Comparison of ENCODE assay signal across 28 cellular contexts in genomic region chr10:1735562-1735961, GRCh38. TPM values are rescaled to one million over a fixed set of nuclear protein-coding genes. Genes with fewer than 3 reads are reported as not detected.
DNase-seq lines count a peak whose midpoint lies in the region; ATAC-seq and TF ChIP-seq lines count a peak whose summit lies in the region.
"Had no signal": no experiment of that assay in that cellular context is flagged by ENCODE, and none has a peak within 500 bp of the region (broad histone marks: within the 10 kb centered on the region; RNA-seq: fewer than 3 reads in every experiment).

No MANE protein-coding gene starts in this region.

- peaks cover 15% of the 10 kb centered on the region for H3K4me1 Mint-ChIP-seq in nephron
- H3K4me1 Mint-ChIP-seq: activated naive CD8-positive, alpha-beta T cell treated with anti-CD3 and anti-CD28 coated beads for 36 hours; central memory CD8-positive, alpha-beta T cell had no signal

- in situ Hi-C loops in KBM-7 (cut with MboI; ENCODE audit: low pct_unique_long_range_greater_than_20kb, low sequenced_read_pairs): no loop called here

- H3K9ac ChIP-seq in BLaER1 treated with 17β-estradiol and CSF1 and Interleukin-3, amounts not matched to agents 10 nM and 100 nM: peak overlapping the region in 1 of 11 experiments; percentile 71; a peak in 1 of 22 replicates
- H3K9ac ChIP-seq: SK-N-SH had no signal

- no peak overlapping the region for H3K27ac ChIP-seq in BLaER1 treated with 17β-estradiol and CSF1 and Interleukin-3, amounts not matched to agents 10 nM and 100 nM
- peak overlapping the region; percentile 93 for H3K27ac ChIP-seq in VCaP
- H3K27ac ChIP-seq: ascending aorta, thoracic aorta had no signal

- peak overlapping the region in 2 of 3 experiments; percentile 9 to 77 for H3K4me3 Mint-ChIP-seq in nephron
- H3K4me3 Mint-ChIP-seq: activated naive CD8-positive, alpha-beta T cell treated with anti-CD3 and anti-CD28 coated beads for 36 hours; CD4-positive, CD25-positive, alpha-beta regulatory T cell; central memory CD8-positive, alpha-beta T cell; natural killer cell treated with Interleukin-12 subunit alpha and Interleukin-12 subunit beta and Interleukin-15 and Interleukin-18, amount 100 ng/mL, for 72 hours had no signal

- DNase-seq in GM12864 (ENCODE audit: low read depth) (no peak), left colon (no peak), T-helper 1 cell (no peak), KBM-7 (no peak)
- DNase-seq: activated naive CD8-positive, alpha-beta T cell treated with anti-CD3 and anti-CD28 coated beads for 36 hours; CD4-positive, CD25-positive, alpha-beta regulatory T cell; GOT3; midbrain; NCI-H1436; NCI-H2171 treated with DMSO at 0.1 percent for 48 hours; NCI-H524; stimulated activated CD4-positive, alpha-beta T cell treated with anti-CD3 and anti-CD28 coated beads, Interleukin-4, amount 100 ng/mL, for 4 hours; stimulated activated naive CD4-positive, alpha-beta T cell; T-helper 2 cell had no signal

- no peaks in the 10 kb centered on the region for H3K36me3 Mint-ChIP-seq in nephron (ENCODE audit: low read depth)
- H3K36me3 Mint-ChIP-seq: activated naive CD8-positive, alpha-beta T cell treated with anti-CD3 and anti-CD28 coated beads for 36 hours; CD4-positive, CD25-positive, alpha-beta regulatory T cell; natural killer cell treated with Interleukin-12 subunit alpha and Interleukin-12 subunit beta and Interleukin-15 and Interleukin-18, amount 100 ng/mL, for 72 hours had no signal

- no peak for ATAC-seq in left colon
- ATAC-seq: HepG2; natural killer cell treated with Interleukin-12 subunit alpha and Interleukin-12 subunit beta and Interleukin-15 and Interleukin-18, amount 100 ng/mL, for 72 hours; sciatic nerve had no signal

- H3K4me1 ChIP-seq in BLaER1 treated with 17β-estradiol and CSF1 and Interleukin-3, amounts not matched to agents 10 nM and 100 nM: peaks cover 27 to 62% (median 57%) of the 10 kb centered on the region in 10 experiments
- H3K4me1 ChIP-seq: ascending aorta had no signal

- H3K27me3 ChIP-seq in BLaER1 treated with 17β-estradiol and CSF1 and Interleukin-3, amounts not matched to agents 10 nM and 100 nM: peaks cover 33 to 76% (median 63%) of the 10 kb centered on the region in 11 experiments
- H3K27me3 ChIP-seq: ascending aorta had no signal

- H4K20me1 ChIP-seq in BLaER1 treated with 17β-estradiol and CSF1 and Interleukin-3, amounts not matched to agents 10 nM and 100 nM: peaks cover 0 to 50% (median 15%) of the 10 kb centered on the region in 11 experiments; a peak in 14 of 22 replicates

- H3K9me3 ChIP-seq in BLaER1 treated with 17β-estradiol and CSF1 and Interleukin-3, amounts not matched to agents 10 nM and 100 nM (replicated peaks in 1 of 11): no peaks in the 10 kb centered on the region
- H3K9me3 ChIP-seq: ascending aorta, SK-N-SH, thoracic aorta had no signal

- no peak overlapping the region for H3K27ac Mint-ChIP-seq in nephron
- H3K27ac Mint-ChIP-seq: activated naive CD8-positive, alpha-beta T cell treated with anti-CD3 and anti-CD28 coated beads for 36 hours; CD4-positive, CD25-positive, alpha-beta regulatory T cell; natural killer cell treated with Interleukin-12 subunit alpha and Interleukin-12 subunit beta and Interleukin-15 and Interleukin-18, amount 100 ng/mL, for 72 hours had no signal

- peak overlapping the region in 7 of 10 experiments; percentile 58 to 70 (median 64); a peak in 12 of 20 replicates for H3K4me3 ChIP-seq in BLaER1 treated with 17β-estradiol and CSF1 and Interleukin-3, amounts not matched to agents 10 nM and 100 nM
- H3K4me3 ChIP-seq in GM12864 (ENCODE audit: low read depth, low read length): peak overlapping the region; percentile 58; the same call in 1 of the 2 replicates
- H3K4me3 ChIP-seq: ascending aorta, thoracic aorta had no signal

- peaks cover 96% of the 10 kb centered on the region for H3K27me3 Mint-ChIP-seq in nephron (ENCODE audit: low read depth)

- intact Hi-C loops in left colon (cut with DNase I, micrococcal nuclease): no loop called here

- TF ChIP-seq CTCF in GM12864 (IDR thresholded peaks at IDR 0.05; ENCODE audit: low read depth, low read length, missing control alignments) (no peak), VCaP (conservative IDR thresholded peaks at IDR 0.05) (no peak), nephron (IDR thresholded peaks at IDR 0.05; ENCODE audit: unreplicated experiment in 3 of 3) (no peak)

- no peaks in the 10 kb centered on the region for H3K9me3 Mint-ChIP-seq in nephron
- H3K9me3 Mint-ChIP-seq: activated naive CD8-positive, alpha-beta T cell treated with anti-CD3 and anti-CD28 coated beads for 36 hours; CD4-positive, CD25-positive, alpha-beta regulatory T cell; central memory CD8-positive, alpha-beta T cell; natural killer cell treated with Interleukin-12 subunit alpha and Interleukin-12 subunit beta and Interleukin-15 and Interleukin-18, amount 100 ng/mL, for 72 hours had no signal

- H3K36me3 ChIP-seq in BLaER1 treated with 17β-estradiol and CSF1 and Interleukin-3, amounts not matched to agents 10 nM and 100 nM: no peaks in the 10 kb centered on the region
- H3K36me3 ChIP-seq: ascending aorta, thoracic aorta had no signal

- H3K4me2 ChIP-seq in BLaER1 treated with 17β-estradiol and CSF1 and Interleukin-3, amounts not matched to agents 10 nM and 100 nM: peak overlapping the region; percentile 99 to 100 (median 99)
- H3K4me2 ChIP-seq: SK-N-SH had no signal

RNA-seq across cellular contexts. Expression of gene ADARB2, which starts 1.8 kb away (rescaled TPM):
- total RNA-seq in left colon: under 1 TPM; 0.21 to 0.73 TPM
- total RNA-seq: activated naive CD8-positive, alpha-beta T cell treated with anti-CD3 and anti-CD28 coated beads for 36 hours; ascending aorta; dermis microvascular lymphatic vessel endothelial cell; endothelial cell of umbilical vein; HepG2; natural killer cell treated with Interleukin-12 subunit alpha and Interleukin-12 subunit beta and Interleukin-15 and Interleukin-18, amount 100 ng/mL, for 72 hours; posterior vena cava; RPMI7951 had no signal
